In genomic region chr9:126515001-126515872, GRCh38 we compare ENCODE assay signal across 16 cellular contexts.
DNase-seq lines count a peak whose midpoint lies in the region; ATAC-seq, FAIRE-seq and TF ChIP-seq lines count a peak whose summit lies in the region.
"Had no signal": no experiment of that assay in that cellular context is flagged by ENCODE, and none has a peak within 500 bp of the region (broad histone marks: within the 10 kb centered on the region; RNA-seq: fewer than 3 reads in every experiment).

No MANE protein-coding gene starts in this region.

- H3K27ac Mint-ChIP-seq in natural killer cell treated with Interleukin-12 subunit alpha and Interleukin-12 subunit beta and Interleukin-15 and Interleukin-18, amount 100 ng/mL, for 72 hours, result peak overlapping the region in 1 of 2 donors; percentile 91
- H3K27ac Mint-ChIP-seq in natural killer cell (no peak overlapping the region), nephron (peak overlapping the region in 1 of 3 experiments; percentile 87)
- H3K27ac Mint-ChIP-seq in effector memory CD8-positive, alpha-beta T cell, result no peak overlapping the region
- H3K27ac Mint-ChIP-seq: activated CD4-positive, alpha-beta T cell treated with anti-CD3 and anti-CD28 coated beads, Interleukin-2, amount 10 ng/mL, durations not matched to agents 24 days and 14 days; endodermal cell had no signal

- H3K4me1 ChIP-seq in upper lobe of right lung (peaks cover 22% of the 10 kb centered on the region), mucosa of descending colon (ENCODE audit: low read depth) (no peaks in the 10 kb centered on the region)

- no peak for DNase-seq in natural killer cell treated with Interleukin-12 subunit alpha and Interleukin-12 subunit beta and Interleukin-15 and Interleukin-18, amount 100 ng/mL, for 72 hours (ENCODE audit: low spot score)
- DNase-seq in natural killer cell (no peak), upper lobe of right lung (peak; percentile 47), NCI-H1092 treated with DMSO at 0.1 percent for 48 hours (lab: John Stamatoyannopoulos, UW) (no peak), GM19239 (ENCODE audit: insufficient read length, low spot score) (no peak), mucosa of descending colon (no peak)
- DNase-seq in effector memory CD8-positive, alpha-beta T cell, result no peak
- DNase-seq: activated CD4-positive, alpha-beta T cell treated with anti-CD3 and anti-CD28 coated beads, Interleukin-2, amount 10 ng/mL, durations not matched to agents 24 days and 14 days; COR-L47; midbrain; PC-9; stimulated activated CD4-positive, alpha-beta T cell treated with anti-CD3 and anti-CD28 coated beads, Interleukin-2, amount 100 ng/mL, for 48 hours had no signal

- no peak for FAIRE-seq in GM19239 (lab: Jason Lieb, UNC)
- FAIRE-seq: HTR-8/SVneo had no signal

- H3K27me3 Mint-ChIP-seq in natural killer cell treated with Interleukin-12 subunit alpha and Interleukin-12 subunit beta and Interleukin-15 and Interleukin-18, amount 100 ng/mL, for 72 hours, result peaks cover 15 to 22% of the 10 kb centered on the region in 2 donors
- H3K27me3 Mint-ChIP-seq in natural killer cell (ENCODE audit: low read depth in 2 of 2), result peaks cover 47 to 58% of the 10 kb centered on the region in 2 donors
- no peaks in the 10 kb centered on the region for H3K27me3 Mint-ChIP-seq in effector memory CD8-positive, alpha-beta T cell
- H3K27me3 Mint-ChIP-seq in nephron (ENCODE audit: low read depth), result peaks cover 81% of the 10 kb centered on the region

- intact Hi-C loops in natural killer cell (cut with micrococcal nuclease), result no loop called here
- intact Hi-C loops in upper lobe of right lung (cut with DNase I), result no loop called here
- intact Hi-C loops in mucosa of descending colon (cut with DNase I, micrococcal nuclease), result no loop called here

- TF ChIP-seq CTCF in natural killer cell (IDR thresholded peaks at IDR 0.05), result no peak
- TF ChIP-seq CTCF in nephron (IDR thresholded peaks at IDR 0.05; ENCODE audit: unreplicated experiment in 3 of 3), result no peak
- no peak for TF ChIP-seq CTCF in upper lobe of right lung (IDR thresholded peaks at IDR 0.05)
- TF ChIP-seq CTCF in mucosa of descending colon (IDR thresholded peaks at IDR 0.05), result no peak

- H3K4me3 ChIP-seq in upper lobe of right lung (no peak overlapping the region), mucosa of descending colon (no peak overlapping the region)
- H3K4me3 ChIP-seq: PC-9, SJSA1 had no signal

- H3K27me3 ChIP-seq in upper lobe of right lung, result peaks cover 54% of the 10 kb centered on the region

- H3K36me3 ChIP-seq in upper lobe of right lung (no peaks in the 10 kb centered on the region), mucosa of descending colon (ENCODE audit: low read depth) (no peaks in the 10 kb centered on the region)
- H3K36me3 ChIP-seq: SJSA1 had no signal

- peak overlapping the region; percentile 49 for H3K4me3 Mint-ChIP-seq in natural killer cell treated with Interleukin-12 subunit alpha and Interleukin-12 subunit beta and Interleukin-15 and Interleukin-18, amount 100 ng/mL, for 72 hours
- H3K4me3 Mint-ChIP-seq in natural killer cell (no peak overlapping the region), nephron (peak overlapping the region; percentile 44 to 62 (median 50))
- peak overlapping the region; percentile 22 to 52 for H3K4me3 Mint-ChIP-seq in effector memory CD8-positive, alpha-beta T cell
- H3K4me3 Mint-ChIP-seq: activated CD4-positive, alpha-beta T cell treated with anti-CD3 and anti-CD28 coated beads, Interleukin-2, amount 10 ng/mL, durations not matched to agents 24 days and 14 days; endodermal cell had no signal

- H3K36me3 Mint-ChIP-seq in natural killer cell treated with Interleukin-12 subunit alpha and Interleukin-12 subunit beta and Interleukin-15 and Interleukin-18, amount 100 ng/mL, for 72 hours, result no peaks in the 10 kb centered on the region
- H3K36me3 Mint-ChIP-seq in natural killer cell (no peaks in the 10 kb centered on the region), nephron (ENCODE audit: low read depth) (no peaks in the 10 kb centered on the region)
- no peaks in the 10 kb centered on the region for H3K36me3 Mint-ChIP-seq in effector memory CD8-positive, alpha-beta T cell (ENCODE audit: insufficient read depth)

- H3K9me3 ChIP-seq in upper lobe of right lung (no peaks in the 10 kb centered on the region), mucosa of descending colon (no peaks in the 10 kb centered on the region)
- H3K9me3 ChIP-seq: SJSA1 had no signal

- ATAC-seq in natural killer cell treated with Interleukin-12 subunit alpha and Interleukin-12 subunit beta and Interleukin-15 and Interleukin-18, amount 100 ng/mL, for 72 hours, result no peak
- no peak for ATAC-seq in natural killer cell
- ATAC-seq in effector memory CD8-positive, alpha-beta T cell (replicated peaks), result no peak
- no peak for ATAC-seq in upper lobe of right lung
- ATAC-seq in mucosa of descending colon, result no peak

- peaks cover 44 to 47% of the 10 kb centered on the region in 2 donors for H3K4me1 Mint-ChIP-seq in natural killer cell treated with Interleukin-12 subunit alpha and Interleukin-12 subunit beta and Interleukin-15 and Interleukin-18, amount 100 ng/mL, for 72 hours (ENCODE audit: low read depth in 2 of 2)
- H3K4me1 Mint-ChIP-seq in natural killer cell, result peaks cover 32 to 36% of the 10 kb centered on the region in 2 donors
- H3K4me1 Mint-ChIP-seq in effector memory CD8-positive, alpha-beta T cell (ENCODE audit: low read depth in 2 of 2), result peaks cover 39 to 45% of the 10 kb centered on the region in 2 donors
- peaks cover 57% of the 10 kb centered on the region for H3K4me1 Mint-ChIP-seq in nephron

- H3K9me3 Mint-ChIP-seq in natural killer cell treated with Interleukin-12 subunit alpha and Interleukin-12 subunit beta and Interleukin-15 and Interleukin-18, amount 100 ng/mL, for 72 hours, result no peaks in the 10 kb centered on the region
- no peaks in the 10 kb centered on the region for H3K9me3 Mint-ChIP-seq in natural killer cell
- no peaks in the 10 kb centered on the region for H3K9me3 Mint-ChIP-seq in effector memory CD8-positive, alpha-beta T cell
- H3K9me3 Mint-ChIP-seq in nephron, result no peaks in the 10 kb centered on the region
- H3K9me3 Mint-ChIP-seq: activated CD4-positive, alpha-beta T cell treated with anti-CD3 and anti-CD28 coated beads, Interleukin-2, amount 10 ng/mL, durations not matched to agents 24 days and 14 days; endodermal cell had no signal

- no peak overlapping the region for H3K27ac ChIP-seq in upper lobe of right lung
- H3K27ac ChIP-seq: PC-9, SJSA1 had no signal
